In the genomic region with DNA sequence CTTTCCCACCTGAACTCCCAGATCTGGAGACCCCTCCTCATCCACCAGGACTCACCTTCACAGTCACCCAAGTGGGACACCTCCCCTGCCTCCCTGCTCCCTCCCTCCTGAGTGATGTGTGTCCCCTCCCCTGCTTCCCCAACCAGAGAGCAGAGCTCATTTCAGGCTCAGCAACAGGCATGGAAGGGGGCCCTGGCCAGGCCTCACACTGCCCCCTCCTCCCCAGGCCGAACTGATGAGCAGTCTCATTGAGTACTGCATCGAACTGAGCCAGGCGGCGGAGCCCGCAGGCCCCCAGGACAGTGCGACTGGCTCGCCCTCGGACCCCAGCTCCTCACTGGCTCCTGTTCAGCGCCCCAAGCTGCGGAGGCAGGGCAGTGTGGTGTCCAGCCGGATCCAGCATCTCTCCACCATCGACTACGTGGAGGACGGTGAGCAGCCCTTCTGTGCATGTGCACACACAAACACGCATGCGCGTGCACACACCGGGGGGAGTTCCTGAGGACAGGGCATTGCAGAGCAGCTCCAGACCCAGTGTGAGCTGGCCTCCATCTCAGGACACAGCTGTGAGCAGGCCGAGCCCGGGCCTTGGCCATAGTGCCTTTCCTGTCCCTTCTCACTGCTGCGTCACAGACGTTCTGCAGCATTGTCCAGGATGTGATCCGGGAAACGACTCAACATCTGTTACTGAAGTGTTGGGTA, we compare ENCODE assay signal across 24 cellular contexts. TPM values are rescaled to one million over a fixed set of nuclear protein-coding genes. Genes with fewer than 3 reads are reported as not detected.
A peak's percentile ranks its signal among the peaks of the same experiment; 100 is the strongest.
DNase-seq lines count a peak whose midpoint lies in the region; ATAC-seq, FAIRE-seq and TF ChIP-seq lines count a peak whose summit lies in the region.
"Had no signal": no experiment of that assay in that cellular context is flagged by ENCODE, and none has a peak within 500 bp of the region (broad histone marks: within the 10 kb centered on the region; RNA-seq: fewer than 3 reads in every experiment).

No MANE protein-coding gene starts in this region.

- peaks cover 97% of the 10 kb centered on the region for H3K4me1 ChIP-seq in BLaER1
- no peaks in the 10 kb centered on the region for H3K4me1 ChIP-seq in astrocyte (ENCODE audit: insufficient read depth, low read length)
- H3K4me1 ChIP-seq in right atrium auricular region = peaks cover 0 to 13% of the 10 kb centered on the region in 2 donors
- H3K4me1 ChIP-seq in psoas muscle = no peaks in the 10 kb centered on the region

- no peaks in the 10 kb centered on the region for H3K9me3 Mint-ChIP-seq in astrocyte (ENCODE audit: unreplicated experiment)
- no peaks in the 10 kb centered on the region for H3K9me3 Mint-ChIP-seq in activated CD4-positive, alpha-beta T cell treated with anti-CD3 and anti-CD28 coated beads, Interleukin-2, amount 10 ng/mL, durations not matched to agents 7 days and 5 days
- H3K9me3 Mint-ChIP-seq: activated T-cell treated with anti-CD3 and anti-CD28 coated beads, Interleukin-2, amount 50 U/mL, for 4 hours; brain; CD4-positive, CD25-positive, alpha-beta regulatory T cell; GM23338; natural killer cell had no signal

- whole genome bisulfite sequencing in psoas muscle, 3 donors = 86 to 88% (median 86%) methylated on average over 24 of the region's 24 CpGs

- H3K27me3 Mint-ChIP-seq in astrocyte (ENCODE audit: low read depth, unreplicated experiment) = no peaks in the 10 kb centered on the region
- no peaks in the 10 kb centered on the region for H3K27me3 Mint-ChIP-seq in activated CD4-positive, alpha-beta T cell treated with anti-CD3 and anti-CD28 coated beads, Interleukin-2, amount 10 ng/mL, durations not matched to agents 7 days and 5 days
- H3K27me3 Mint-ChIP-seq: brain; CD4-positive, CD25-positive, alpha-beta regulatory T cell had no signal

- peak overlapping the region; percentile 81 for H3K9ac ChIP-seq in BLaER1
- H3K9ac ChIP-seq in astrocyte (ENCODE audit: low read length) = no peak overlapping the region

- H3K36me3 ChIP-seq in BLaER1 (peaks cover 62% of the 10 kb centered on the region), astrocyte (ENCODE audit: insufficient read depth, low read length) (peaks cover 16% of the 10 kb centered on the region), right atrium auricular region (peaks cover 77% of the 10 kb centered on the region), psoas muscle (ENCODE audit: insufficient read depth in 1 of 2, low read depth in 1 of 2) (peaks cover 2 to 86% of the 10 kb centered on the region in 2 donors)

- FAIRE-seq in astrocyte (lab: Jason Lieb, UNC) = no peak
- FAIRE-seq: small intestine had no signal

- ATAC-seq in psoas muscle (peak in 3 of 4 donors; percentile 35 to 51 (median 47)), GM21447 (IDR thresholded peaks at IDR 0.05; ENCODE audit: unreplicated experiment) (no peak), GM18873 (IDR thresholded peaks at IDR 0.05; ENCODE audit: low FRiP score, unreplicated experiment) (no peak)
- ATAC-seq: activated T-cell treated with anti-CD3 and anti-CD28 coated beads, Interleukin-2, amount 50 U/mL, for 4 hours; GM23338; natural killer cell had no signal

- DNase-seq in astrocyte (ENCODE audit: low read depth) = no peak
- no peak for DNase-seq in right atrium auricular region (ENCODE audit: low spot score)
- DNase-seq in psoas muscle = no peak
- no peak for DNase-seq in hippocampal formation (lab: John Stamatoyannopoulos, UW)
- DNase-seq in activated CD4-positive, alpha-beta T cell treated with anti-CD3 and anti-CD28 coated beads, Interleukin-2, amount 10 ng/mL, durations not matched to agents 7 days and 5 days = no peak
- DNase-seq: activated CD4-positive, alpha-beta T cell treated with anti-CD3 and anti-CD28 coated beads, Interleukin-2, amount 50 U/mL, for 48 hours; activated naive CD4-positive, alpha-beta T cell treated with anti-CD3 and anti-CD28 coated beads, Interleukin-2, amount 50 U/mL, for 16 hours; activated T-cell treated with anti-CD3 and anti-CD28 coated beads, Interleukin-2, amount 50 U/mL, for 4 hours; CD4-positive, CD25-positive, alpha-beta regulatory T cell; DMS53; mammary epithelial cell; natural killer cell; NCI-H1930; RPMI8226; small intestine; stimulated activated CD4-positive, alpha-beta T cell treated with anti-CD3 and anti-CD28 coated beads, Interleukin-4, amount 100 ng/mL, for 4 hours; SW 1271 had no signal

- peak overlapping the region; percentile 62 for H3K27ac Mint-ChIP-seq in astrocyte (ENCODE audit: unreplicated experiment)
- no peak overlapping the region for H3K27ac Mint-ChIP-seq in activated CD4-positive, alpha-beta T cell treated with anti-CD3 and anti-CD28 coated beads, Interleukin-2, amount 10 ng/mL, durations not matched to agents 7 days and 5 days
- H3K27ac Mint-ChIP-seq: brain, GM23338, natural killer cell had no signal

- TF ChIP-seq CTCF in astrocyte (IDR thresholded peaks at IDR 0.05; ENCODE audit: insufficient read depth, low read depth, low read length) (no peak), right atrium auricular region (IDR thresholded peaks at IDR 0.05) (no peak), psoas muscle (IDR thresholded peaks at IDR 0.05) (no peak)

- H3K4me3 ChIP-seq in BLaER1 (peak overlapping the region; percentile 53; the same call in 1 of the 2 replicates), astrocyte (ENCODE audit: insufficient read depth, low read depth, low read length) (no peak overlapping the region), right atrium auricular region (no peak overlapping the region), psoas muscle (no peak overlapping the region)
- H3K4me3 ChIP-seq: GM23338 had no signal

- no peak overlapping the region for H2AFZ ChIP-seq in astrocyte (ENCODE audit: low read depth, low read length)
- H2AFZ ChIP-seq: GM23338 had no signal

- peaks cover 14% of the 10 kb centered on the region for H3K36me3 Mint-ChIP-seq in astrocyte (ENCODE audit: low read depth, unreplicated experiment)
- H3K36me3 Mint-ChIP-seq in activated CD4-positive, alpha-beta T cell treated with anti-CD3 and anti-CD28 coated beads, Interleukin-2, amount 10 ng/mL, durations not matched to agents 7 days and 5 days (ENCODE audit: low read depth) = peaks cover 18% of the 10 kb centered on the region

- H3K27ac ChIP-seq in BLaER1 = peak overlapping the region; percentile 96
- H3K27ac ChIP-seq in astrocyte (ENCODE audit: low read depth, low read length) = no peak overlapping the region
- peak overlapping the region; percentile 9 to 47 for H3K27ac ChIP-seq in right atrium auricular region
- peak overlapping the region; percentile 23 for H3K27ac ChIP-seq in psoas muscle
- H3K27ac ChIP-seq: epithelial cell of prostate had no signal

- H3K9me3 ChIP-seq in BLaER1 (no peaks in the 10 kb centered on the region), astrocyte (ENCODE audit: insufficient read depth, low read depth, low read length) (no peaks in the 10 kb centered on the region), right atrium auricular region (no peaks in the 10 kb centered on the region), psoas muscle (no peaks in the 10 kb centered on the region)

- POLR2A ChIA-PET in activated CD4-positive, alpha-beta T cell treated with anti-CD3 and anti-CD28 coated beads, Interleukin-2, amount 10 ng/mL, durations not matched to agents 7 days and 5 days (lab: Charles Lee) = no interaction called here

- H3K27me3 ChIP-seq in BLaER1 (no peaks in the 10 kb centered on the region), astrocyte (ENCODE audit: insufficient read depth, low read length) (no peaks in the 10 kb centered on the region), right atrium auricular region (no peaks in the 10 kb centered on the region), psoas muscle (ENCODE audit: insufficient read depth in 3 of 3, low read length in 2 of 3) (no peaks in the 10 kb centered on the region)

- CTCF ChIA-PET in activated CD4-positive, alpha-beta T cell treated with anti-CD3 and anti-CD28 coated beads, Interleukin-2, amount 10 ng/mL, durations not matched to agents 7 days and 5 days (lab: Charles Lee) = interaction anchor here (0.6 to 2.6 kb wide), 7 partner anchors 9 to 307 kb away, joined by 3 to 13 read pairs (median 3); a partner anchor contains a TSS

- no peaks in the 10 kb centered on the region for H4K20me1 ChIP-seq in BLaER1
- peaks cover 11% of the 10 kb centered on the region for H4K20me1 ChIP-seq in astrocyte (ENCODE audit: insufficient read depth, low read length)

- intact Hi-C loops in psoas muscle (cut with DNase I) = no loop called here

- peaks cover 6% of the 10 kb centered on the region for H3K79me2 ChIP-seq in astrocyte (ENCODE audit: insufficient read depth, low read length)

- H3K4me1 Mint-ChIP-seq in astrocyte (ENCODE audit: low read depth, unreplicated experiment) = peaks cover 5% of the 10 kb centered on the region
- H3K4me1 Mint-ChIP-seq in activated CD4-positive, alpha-beta T cell treated with anti-CD3 and anti-CD28 coated beads, Interleukin-2, amount 10 ng/mL, durations not matched to agents 7 days and 5 days = peaks cover 6% of the 10 kb centered on the region
- H3K4me1 Mint-ChIP-seq: brain, natural killer cell had no signal

- peak overlapping the region; percentile 92 for H3K4me2 ChIP-seq in BLaER1
- H3K4me2 ChIP-seq in astrocyte (ENCODE audit: low read length) = no peak overlapping the region
- H3K4me2 ChIP-seq: GM23338 had no signal

- no peak overlapping the region for H3K4me3 Mint-ChIP-seq in astrocyte (ENCODE audit: unreplicated experiment)
- no peak overlapping the region for H3K4me3 Mint-ChIP-seq in activated CD4-positive, alpha-beta T cell treated with anti-CD3 and anti-CD28 coated beads, Interleukin-2, amount 10 ng/mL, durations not matched to agents 7 days and 5 days
- H3K4me3 Mint-ChIP-seq: activated T-cell treated with anti-CD3 and anti-CD28 coated beads, Interleukin-2, amount 50 U/mL, for 4 hours; brain; CD4-positive, CD25-positive, alpha-beta regulatory T cell; GM23338; natural killer cell had no signal

RNA-seq across cellular contexts. Expression of a gene that starts 17.8 kb away (rescaled TPM):
- 202 and 317 TPM in 2 replicates for total RNA-seq in astrocyte
- 10 to 100 TPM; 43.7 to 52.5 TPM for total RNA-seq in right atrium auricular region
- 1,000 to 10,000 TPM in 1 of 4 donors, 100 to 1,000 TPM in 3; 517 to 1,759 (median 646) TPM for total RNA-seq in psoas muscle
- 100 to 1,000 TPM; 474 to 758 (median 716) TPM for polyA plus RNA-seq in psoas muscle
- 100 to 1,000 TPM; 463 to 610 TPM for total RNA-seq in activated CD4-positive, alpha-beta T cell treated with anti-CD3 and anti-CD28 coated beads, Interleukin-2, amount 10 ng/mL, durations not matched to agents 7 days and 5 days

RNA-seq across cellular contexts. Expression of a gene that starts 18.4 kb away (rescaled TPM):
- 61.2 and 76.3 TPM in 2 replicates for total RNA-seq in astrocyte
- total RNA-seq in right atrium auricular region = 10 to 100 TPM; 10.2 to 23.8 TPM
- 10 to 100 TPM in 3 of 4 donors, 1 to 10 TPM in 1; 7.4 to 27.7 (median 13.9) TPM for total RNA-seq in psoas muscle
- 10 to 100 TPM; 10.6 to 20.8 (median 12.9) TPM for polyA plus RNA-seq in psoas muscle
- 10 to 100 TPM; 49.5 to 52.1 TPM for total RNA-seq in activated CD4-positive, alpha-beta T cell treated with anti-CD3 and anti-CD28 coated beads, Interleukin-2, amount 10 ng/mL, durations not matched to agents 7 days and 5 days

RNA-seq across cellular contexts. Expression of a gene that starts 22.3 kb away (rescaled TPM):
- total RNA-seq in astrocyte (1.9 and 2.6 TPM in 2 replicates), right atrium auricular region (1 to 10 TPM; 2.6 to 3.3 TPM), psoas muscle (1 to 10 TPM; 5.7 to 8.8 (median 7.2) TPM)
- 10 to 100 TPM in 1 of 3 donors, 1 to 10 TPM in 2; 3.7 to 18.5 (median 6.1) TPM for polyA plus RNA-seq in psoas muscle
- total RNA-seq in activated CD4-positive, alpha-beta T cell treated with anti-CD3 and anti-CD28 coated beads, Interleukin-2, amount 10 ng/mL, durations not matched to agents 7 days and 5 days = 10 to 100 TPM; 40.9 TPM

RNA-seq across cellular contexts. Expression of a gene that starts 50.2 kb away (rescaled TPM):
- total RNA-seq in astrocyte = 0.20 and 0.29 TPM in 2 replicates
- total RNA-seq in right atrium auricular region = under 1 TPM in 1 of 2 donors, not detected in 1; 0.22 TPM
- under 1 TPM in 1 of 4 donors, not detected in 3; 0.25 TPM for total RNA-seq in psoas muscle
- under 1 TPM; 0.05 to 0.09 (median 0.08) TPM for polyA plus RNA-seq in psoas muscle
- under 1 TPM; 0.42 to 0.79 TPM for total RNA-seq in activated CD4-positive, alpha-beta T cell treated with anti-CD3 and anti-CD28 coated beads, Interleukin-2, amount 10 ng/mL, durations not matched to agents 7 days and 5 days
- total RNA-seq: mammary epithelial cell, posterior vena cava had no signal

Comparison
In these comparisons a context has a peak if more than half of its experiments do, and no peak if none do; other contexts are left out.
1. ATAC-seq: peak in psoas muscle (3 of 4); none in GM21447 (single experiment) and GM18873 (single experiment).
2. RNA of a gene that starts 22.3 kb away (total RNA-seq): 40.9 TPM in activated CD4-positive, alpha-beta T cell treated with anti-CD3 and anti-CD28 coated beads, Interleukin-2, amount 10 ng/mL, durations not matched to agents 7 days and 5 days; 5.7 to 8.8 TPM in psoas muscle, 2.6 to 3.3 TPM in right atrium auricular region and 1.9 to 2.6 TPM in astrocyte; every median in the first group is over 4 times any median in the second.